8 cellular contexts compared by ENCODE assay signal in the genomic region with DNA sequence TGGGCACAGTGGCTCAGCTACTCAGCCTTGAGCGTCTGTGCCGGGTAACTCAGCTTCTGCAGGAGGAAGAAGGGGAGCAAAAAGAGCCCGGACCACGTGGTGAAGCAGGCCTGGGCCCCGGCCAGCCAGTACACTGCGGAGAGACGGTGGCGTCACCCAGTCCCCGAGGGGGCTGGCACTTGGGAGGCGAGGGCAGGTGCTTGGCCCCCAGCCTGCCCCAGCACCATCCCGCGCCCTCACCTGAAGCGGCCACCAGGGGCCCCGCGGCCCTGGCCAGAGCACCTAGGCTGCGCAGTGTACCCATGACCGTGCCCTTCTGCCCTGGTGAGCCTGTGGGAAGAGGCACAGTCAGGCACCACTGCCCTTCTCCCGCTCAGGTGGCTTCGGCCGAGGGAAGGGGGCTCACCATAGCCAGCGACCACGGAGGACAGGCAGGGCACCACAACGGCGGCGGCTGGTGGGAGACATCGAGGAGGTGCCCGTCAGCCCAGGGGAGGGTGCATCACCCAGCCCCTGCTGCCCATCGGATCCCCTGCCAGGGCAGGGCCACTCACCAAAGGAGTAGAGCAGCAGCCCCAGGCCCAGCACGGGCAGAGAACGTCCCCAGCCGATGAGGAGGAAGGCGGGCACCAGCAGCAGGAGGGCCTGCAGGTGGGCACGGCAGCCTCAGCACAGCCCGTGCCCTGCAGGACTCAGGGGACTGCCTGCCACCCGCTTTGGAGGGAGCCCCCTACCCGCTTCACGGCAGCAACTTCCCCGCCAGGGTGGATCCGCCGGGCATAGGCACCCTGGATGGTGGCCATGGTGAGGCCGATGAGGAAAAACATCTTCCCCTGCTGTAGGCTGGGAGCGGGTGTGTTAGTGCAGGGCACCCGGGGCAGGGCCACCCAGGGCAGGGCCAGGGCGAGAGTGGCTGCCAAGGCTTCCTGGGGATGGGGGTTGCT. TPM values are rescaled to one million over a fixed set of nuclear protein-coding genes. Genes with fewer than 3 reads are reported as not detected.
DNase-seq lines count a peak whose midpoint lies in the region; ATAC-seq and TF ChIP-seq lines count a peak whose summit lies in the region.
"Had no signal": no experiment of that assay in that cellular context is flagged by ENCODE, and none has a peak within 500 bp of the region (broad histone marks: within the 10 kb centered on the region; RNA-seq: fewer than 3 reads in every experiment).

No MANE protein-coding gene starts in this region.

- H3K27ac ChIP-seq in GM23338 (ENCODE audit: low read depth): 0 out of 2 replicates have a peak overlapping the region, but pooled peaks have one; percentile 45
- H3K27ac ChIP-seq in substantia nigra (ENCODE audit: low read depth, low read length, poor library complexity, severe bottlenecking): peak overlapping the region; percentile 67
- H3K27ac ChIP-seq: KMS-11 had no signal

- H3K4me3 Mint-ChIP-seq in GM23338 (no peak overlapping the region), WTC11 (no peak overlapping the region)

- H3K4me1 ChIP-seq in GM23338 (ENCODE audit: insufficient read depth): peaks cover 4% of the 10 kb centered on the region; the same call in 1 of the 2 replicates

- H3K9me3 Mint-ChIP-seq in GM23338: no peaks in the 10 kb centered on the region
- H3K9me3 Mint-ChIP-seq in WTC11: no peaks in the 10 kb centered on the region

- H3K27me3 ChIP-seq in GM23338 (ENCODE audit: insufficient read depth): no peaks in the 10 kb centered on the region

- H3K9me2 ChIP-seq in GM23338 (ENCODE audit: insufficient read depth): no peaks in the 10 kb centered on the region

- POLR2A ChIA-PET in WTC11 (lab: Charles Lee): no interaction called here

- no peaks in the 10 kb centered on the region for H3K36me3 ChIP-seq in GM23338 (ENCODE audit: insufficient read depth)

- H4K20me1 ChIP-seq in GM23338 (replicated peaks; ENCODE audit: insufficient read depth): peaks cover 9% of the 10 kb centered on the region; the same call in 1 of the 2 replicates

- H3K79me2 ChIP-seq in GM23338 (replicated peaks; ENCODE audit: insufficient read depth): peaks cover 8% of the 10 kb centered on the region

- H3K27ac Mint-ChIP-seq in GM23338 (no peak overlapping the region), WTC11 (no peak overlapping the region)

- TF ChIP-seq CTCF in GM23338 (conservative IDR thresholded peaks at IDR 0.05; ENCODE audit: low read depth in 2 of 2): peak in 1 of 2 experiments; percentile 26; a peak in 3 of 4 replicates
- TF ChIP-seq CTCF in WTC11 (IDR thresholded peaks at IDR 0.05): peak; percentile 25; the same call in 1 of the 2 replicates

- intact Hi-C loops in left ventricle myocardium superior (cut with micrococcal nuclease): no loop called here

- peaks cover 21% of the 10 kb centered on the region for H3K27me3 Mint-ChIP-seq in GM23338 (ENCODE audit: insufficient read depth, low read depth, poor library complexity)
- H3K27me3 Mint-ChIP-seq in WTC11 (ENCODE audit: low read depth): no peaks in the 10 kb centered on the region

- H3K36me3 Mint-ChIP-seq in GM23338 (ENCODE audit: low read depth) (peaks cover 55% of the 10 kb centered on the region), WTC11 (peaks cover 27% of the 10 kb centered on the region)

- H3K4me1 Mint-ChIP-seq in GM23338 (peaks cover 12% of the 10 kb centered on the region), WTC11 (peaks cover 13% of the 10 kb centered on the region)

- no peak overlapping the region for H3K4me3 ChIP-seq in GM23338

- ATAC-seq in GM23338: peak; percentile 27
- peak; percentile 23 for ATAC-seq in WTC11
- peak; percentile 1 for ATAC-seq in left ventricle myocardium superior
- ATAC-seq in GM18520 (IDR thresholded peaks at IDR 0.05; ENCODE audit: unreplicated experiment): no peak

- H3K4me2 ChIP-seq in GM23338: no peak overlapping the region
- H3K4me2 ChIP-seq: KMS-11 had no signal

- DNase-seq in GM23338 (ENCODE audit: low spot score): no peak
- no peak for DNase-seq in WTC11 (ENCODE audit: low spot score)
- peak; percentile 57 for DNase-seq in left ventricle myocardium superior
- DNase-seq in substantia nigra (lab: John Stamatoyannopoulos, UW): peak in 30 of 49 donors; percentile 20 to 78 (median 46)
- DNase-seq in NCI-H1436 treated with DMSO at 0.1 percent for 48 hours (lab: John Stamatoyannopoulos, UW): no peak
- no peak for DNase-seq in NOMO-1 treated with dmso at 0.1 percent for 144 hours (lab: John Stamatoyannopoulos, UW; ENCODE audit: unreplicated experiment)

- H2AFZ ChIP-seq in GM23338: no peak overlapping the region

- CTCF ChIA-PET in WTC11 (lab: Charles Lee): no interaction called here

- H3F3A ChIP-seq in GM23338 (replicated peaks; ENCODE audit: low read depth): peaks cover 10% of the 10 kb centered on the region; the same call in 1 of the 2 replicates

TF ChIP-seq in GM23338, 12 proteins besides CTCF, POLR2A, EP300 and RAD21:
- peak; percentile 26; the same call in 1 of the 2 replicates for TF ChIP-seq POLR2AphosphoS5 (IDR thresholded peaks at IDR 0.05; ENCODE audit: low read depth)
- TF ChIP-seq CREB1 (CRISPR knock-in tag; IDR thresholded peaks at IDR 0.05; ENCODE audit: low read depth): no peak
- no peak for TF ChIP-seq STAT1 (IDR thresholded peaks at IDR 0.05; ENCODE audit: unreplicated experiment)
- no peak for TF ChIP-seq EZH2 (IDR thresholded peaks at IDR 0.05; ENCODE audit: low read depth, unreplicated experiment)
- no peak for TF ChIP-seq EZH2phosphoT487 (IDR thresholded peaks at IDR 0.05; ENCODE audit: unreplicated experiment)
TF ChIP-seq in GM23338: peak in this region for 1.

TF ChIP-seq in WTC11, 78 proteins besides CTCF, POLR2A, EP300 and RAD21 (continues in another document):
- TF ChIP-seq IRF2 (CRISPR knock-in tag; IDR thresholded peaks at IDR 0.05; ENCODE audit: borderline replicate concordance, low read depth): no peak
- TF ChIP-seq, protein P1, sequence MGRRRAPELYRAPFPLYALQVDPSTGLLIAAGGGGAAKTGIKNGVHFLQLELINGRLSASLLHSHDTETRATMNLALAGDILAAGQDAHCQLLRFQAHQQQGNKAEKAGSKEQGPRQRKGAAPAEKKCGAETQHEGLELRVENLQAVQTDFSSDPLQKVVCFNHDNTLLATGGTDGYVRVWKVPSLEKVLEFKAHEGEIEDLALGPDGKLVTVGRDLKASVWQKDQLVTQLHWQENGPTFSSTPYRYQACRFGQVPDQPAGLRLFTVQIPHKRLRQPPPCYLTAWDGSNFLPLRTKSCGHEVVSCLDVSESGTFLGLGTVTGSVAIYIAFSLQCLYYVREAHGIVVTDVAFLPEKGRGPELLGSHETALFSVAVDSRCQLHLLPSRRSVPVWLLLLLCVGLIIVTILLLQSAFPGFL (CRISPR knock-in tag; IDR thresholded peaks at IDR 0.05; ENCODE audit: borderline replicate concordance): no peak
- TF ChIP-seq, protein P2, sequence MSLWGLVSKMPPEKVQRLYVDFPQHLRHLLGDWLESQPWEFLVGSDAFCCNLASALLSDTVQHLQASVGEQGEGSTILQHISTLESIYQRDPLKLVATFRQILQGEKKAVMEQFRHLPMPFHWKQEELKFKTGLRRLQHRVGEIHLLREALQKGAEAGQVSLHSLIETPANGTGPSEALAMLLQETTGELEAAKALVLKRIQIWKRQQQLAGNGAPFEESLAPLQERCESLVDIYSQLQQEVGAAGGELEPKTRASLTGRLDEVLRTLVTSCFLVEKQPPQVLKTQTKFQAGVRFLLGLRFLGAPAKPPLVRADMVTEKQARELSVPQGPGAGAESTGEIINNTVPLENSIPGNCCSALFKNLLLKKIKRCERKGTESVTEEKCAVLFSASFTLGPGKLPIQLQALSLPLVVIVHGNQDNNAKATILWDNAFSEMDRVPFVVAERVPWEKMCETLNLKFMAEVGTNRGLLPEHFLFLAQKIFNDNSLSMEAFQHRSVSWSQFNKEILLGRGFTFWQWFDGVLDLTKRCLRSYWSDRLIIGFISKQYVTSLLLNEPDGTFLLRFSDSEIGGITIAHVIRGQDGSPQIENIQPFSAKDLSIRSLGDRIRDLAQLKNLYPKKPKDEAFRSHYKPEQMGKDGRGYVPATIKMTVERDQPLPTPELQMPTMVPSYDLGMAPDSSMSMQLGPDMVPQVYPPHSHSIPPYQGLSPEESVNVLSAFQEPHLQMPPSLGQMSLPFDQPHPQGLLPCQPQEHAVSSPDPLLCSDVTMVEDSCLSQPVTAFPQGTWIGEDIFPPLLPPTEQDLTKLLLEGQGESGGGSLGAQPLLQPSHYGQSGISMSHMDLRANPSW (CRISPR knock-in tag; conservative IDR thresholded peaks at IDR 0.05; ENCODE audit: low read depth): no peak
- TF ChIP-seq, protein P3, sequence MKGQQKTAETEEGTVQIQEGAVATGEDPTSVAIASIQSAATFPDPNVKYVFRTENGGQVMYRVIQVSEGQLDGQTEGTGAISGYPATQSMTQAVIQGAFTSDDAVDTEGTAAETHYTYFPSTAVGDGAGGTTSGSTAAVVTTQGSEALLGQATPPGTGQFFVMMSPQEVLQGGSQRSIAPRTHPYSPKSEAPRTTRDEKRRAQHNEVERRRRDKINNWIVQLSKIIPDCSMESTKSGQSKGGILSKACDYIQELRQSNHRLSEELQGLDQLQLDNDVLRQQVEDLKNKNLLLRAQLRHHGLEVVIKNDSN (CRISPR knock-in tag; IDR thresholded peaks at IDR 0.05): no peak
- TF ChIP-seq JUN (CRISPR knock-in tag; IDR thresholded peaks at IDR 0.05): no peak
- no peak for TF ChIP-seq GRHL2 (CRISPR knock-in tag; IDR thresholded peaks at IDR 0.05; ENCODE audit: insufficient replicate concordance, severe bottlenecking)
- TF ChIP-seq, protein P4, sequence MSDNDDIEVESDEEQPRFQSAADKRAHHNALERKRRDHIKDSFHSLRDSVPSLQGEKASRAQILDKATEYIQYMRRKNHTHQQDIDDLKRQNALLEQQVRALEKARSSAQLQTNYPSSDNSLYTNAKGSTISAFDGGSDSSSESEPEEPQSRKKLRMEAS (CRISPR knock-in tag; IDR thresholded peaks at IDR 0.05): no peak
- TF ChIP-seq CREM (CRISPR knock-in tag; IDR thresholded peaks at IDR 0.05): no peak
- TF ChIP-seq NFYB (CRISPR knock-in tag; conservative IDR thresholded peaks at IDR 0.05; ENCODE audit: low read depth): no peak
- TF ChIP-seq CBFB (CRISPR knock-in tag; IDR thresholded peaks at IDR 0.05; ENCODE audit: low read depth): no peak
- TF ChIP-seq KAT7 (CRISPR knock-in tag; IDR thresholded peaks at IDR 0.05; ENCODE audit: borderline replicate concordance): no peak
- TF ChIP-seq CREB1 (CRISPR knock-in tag; IDR thresholded peaks at IDR 0.05): no peak

RNA-seq across cellular contexts. Expression of a gene that starts 32.1 kb away (rescaled TPM):
- total RNA-seq in GM23338 (2014; rRNA removed; shearing (Covaris generic)): 24.2 and 29.9 TPM in 2 replicates
- polyA plus RNA-seq in GM23338 (2016; fragmentation: Nextera tagmentation; extraction: Ambion mirVana): 38.7 and 38.9 TPM in 2 replicates
- total RNA-seq in WTC11 (2021) (33.9 to 39.1 TPM (median 35.7 TPM) in 3 replicates), left ventricle myocardium superior (19.9 TPM)

RNA-seq across cellular contexts. Expression of a gene that starts 32.3 kb away (rescaled TPM):
- 0.82 and 1.4 TPM in 2 replicates for total RNA-seq in GM23338 (2014; rRNA removed; shearing (Covaris generic))
- 1.3 and 2.4 TPM in 2 replicates for polyA plus RNA-seq in GM23338 (2016; fragmentation: Nextera tagmentation; extraction: Ambion mirVana)
- 1.4 to 3.5 TPM (median 1.6 TPM) in 3 replicates for total RNA-seq in WTC11 (2021)
- 9.2 TPM for total RNA-seq in left ventricle myocardium superior

Comparison
In these comparisons a context has a peak if more than half of its experiments do, and no peak if none do; other contexts are left out.
1. DNase-seq: peak in left ventricle myocardium superior (single experiment) and substantia nigra (30 of 49); none in GM23338 (single experiment), WTC11 (single experiment), NCI-H1436 treated with DMSO at 0.1 percent for 48 hours (single experiment) and NOMO-1 treated with dmso at 0.1 percent for 144 hours (single experiment).